In genomic region chr1:6129313-6129712, GRCh38 we compare ENCODE assay signal across 19 cellular contexts. TPM values are rescaled to one million over a fixed set of nuclear protein-coding genes. Genes with fewer than 3 reads are reported as not detected.
DNase-seq lines count a peak whose midpoint lies in the region; ATAC-seq and TF ChIP-seq lines count a peak whose summit lies in the region.
"Had no signal": no experiment of that assay in that cellular context is flagged by ENCODE, and none has a peak within 500 bp of the region (broad histone marks: within the 10 kb centered on the region; RNA-seq: fewer than 3 reads in every experiment).

No MANE protein-coding gene starts in this region.

- H3K4me3 Mint-ChIP-seq in GM23338 = no peak overlapping the region
- H3K4me3 Mint-ChIP-seq: CD4-positive, alpha-beta memory T cell had no signal

- no peaks in the 10 kb centered on the region for H3F3A ChIP-seq in GM23338 (replicated peaks; ENCODE audit: low read depth)

- H3K27ac ChIP-seq in sigmoid colon = no peak overlapping the region
- no peak overlapping the region for H3K27ac ChIP-seq in GM23338 (ENCODE audit: low read depth)
- H3K27ac ChIP-seq: A549 had no signal

- peaks cover 0 to 5% (median 0%) of the 10 kb centered on the region in 4 donors for H3K9me3 ChIP-seq in sigmoid colon

- no peak for TF ChIP-seq EP300 in sigmoid colon (IDR thresholded peaks at IDR 0.05)

- H3K27me3 ChIP-seq in sigmoid colon = peaks cover 0 to 16% (median 13%) of the 10 kb centered on the region in 3 donors
- no peaks in the 10 kb centered on the region for H3K27me3 ChIP-seq in GM23338 (ENCODE audit: insufficient read depth)

- H3K4me1 ChIP-seq in sigmoid colon = peaks cover 0 to 11% (median 8%) of the 10 kb centered on the region in 4 donors
- no peaks in the 10 kb centered on the region for H3K4me1 ChIP-seq in GM23338 (ENCODE audit: insufficient read depth)

- H3K27me3 Mint-ChIP-seq in GM23338 (ENCODE audit: insufficient read depth, low read depth, poor library complexity) = peaks cover 19% of the 10 kb centered on the region

- TF ChIP-seq CTCF in sigmoid colon (IDR thresholded peaks at IDR 0.05) (no peak), GM23338 (conservative IDR thresholded peaks at IDR 0.05; ENCODE audit: low read depth in 2 of 2) (no peak)

- DNase-seq in Right ventricle myocardium inferior (ENCODE audit: missing footprints) = peak; percentile 26
- DNase-seq in left ventricle myocardium superior = no peak
- DNase-seq in NAMALWA (ENCODE audit: low spot score) = peak; percentile 34
- peak; percentile 17 for DNase-seq in sigmoid colon
- no peak for DNase-seq in GM23338 (ENCODE audit: low spot score)
- DNase-seq in DMS114 treated with DMSO at 0.1 percent for 48 hours (lab: John Stamatoyannopoulos, UW; ENCODE audit: unreplicated experiment) = no peak
- DNase-seq: Calu3; CD4-positive, alpha-beta memory T cell; DMS79 treated with DMSO at 0.1 percent for 48 hours; H7; KG1; NCI-H1092 treated with DMSO at 0.1 percent for 48 hours; NCI-H146; NCI-H2081; NCI-H774; SHP77 treated with DMSO at 0.1 percent for 48 hours had no signal

- H3K9me2 ChIP-seq in GM23338 (ENCODE audit: insufficient read depth) = no peaks in the 10 kb centered on the region

- no peaks in the 10 kb centered on the region for H4K20me1 ChIP-seq in GM23338 (replicated peaks; ENCODE audit: insufficient read depth)

- ATAC-seq in Right ventricle myocardium inferior (no peak), left ventricle myocardium superior (no peak), esophagus mucosa (peak; percentile 17), GM23338 (no peak), GM19035 (IDR thresholded peaks at IDR 0.05; ENCODE audit: unreplicated experiment) (no peak)

- H3K4me3 ChIP-seq in sigmoid colon (no peak overlapping the region), GM23338 (no peak overlapping the region)
- H3K4me3 ChIP-seq: A549 had no signal

- H2AFZ ChIP-seq in GM23338 = no peak overlapping the region

- no peaks in the 10 kb centered on the region for H3K79me2 ChIP-seq in GM23338 (replicated peaks; ENCODE audit: insufficient read depth)

- H3K27ac Mint-ChIP-seq in GM23338 = no peak overlapping the region
- H3K27ac Mint-ChIP-seq: CD4-positive, alpha-beta memory T cell had no signal

- H3K36me3 Mint-ChIP-seq in GM23338 (ENCODE audit: low read depth) = no peaks in the 10 kb centered on the region; the same call in 2 of the 3 replicates
- H3K36me3 Mint-ChIP-seq: CD4-positive, alpha-beta memory T cell had no signal

- intact Hi-C loops in Right ventricle myocardium inferior (cut with DNase I) (no loop called here), left ventricle myocardium superior (cut with micrococcal nuclease) (no loop called here), sigmoid colon (cut with DNase I) (no loop called here)

- no peaks in the 10 kb centered on the region for H3K9me3 Mint-ChIP-seq in GM23338

- no peak for TF ChIP-seq POLR2A in sigmoid colon (IDR thresholded peaks at IDR 0.05)

- WGBS in sigmoid colon, 2 donors = 60 to 78% methylated on average over 9 of the region's 9 CpGs

- H3K4me1 Mint-ChIP-seq in GM23338 = no peaks in the 10 kb centered on the region; the same call in 2 of the 3 replicates

- H3K36me3 ChIP-seq in sigmoid colon (no peaks in the 10 kb centered on the region), GM23338 (ENCODE audit: insufficient read depth) (no peaks in the 10 kb centered on the region)

- no peak overlapping the region for H3K4me2 ChIP-seq in GM23338
- H3K4me2 ChIP-seq: A549 had no signal

TF ChIP-seq in GM23338, 12 proteins besides CTCF, POLR2A, EP300 and RAD21 (continues in another document):
- TF ChIP-seq CREB1 (CRISPR knock-in tag; IDR thresholded peaks at IDR 0.05; ENCODE audit: low read depth) (no peak), EZH2phosphoT487 (IDR thresholded peaks at IDR 0.05; ENCODE audit: unreplicated experiment) (no peak), STAT1 (IDR thresholded peaks at IDR 0.05; ENCODE audit: unreplicated experiment) (no peak), ZNF114 (CRISPR knock-in tag; IDR thresholded peaks at IDR 0.05) (no peak), ZNF331 (CRISPR knock-in tag; IDR thresholded peaks at IDR 0.05; ENCODE audit: low read depth) (no peak), ETS1 (IDR thresholded peaks at IDR 0.05) (no peak), POLR2AphosphoS5 (IDR thresholded peaks at IDR 0.05; ENCODE audit: low read depth) (no peak), JUNB (IDR thresholded peaks at IDR 0.05; ENCODE audit: unreplicated experiment) (no peak), NANOG (IDR thresholded peaks at IDR 0.05; ENCODE audit: borderline replicate concordance) (no peak), EZH2 (IDR thresholded peaks at IDR 0.05; ENCODE audit: low read depth, unreplicated experiment) (no peak), REST (IDR thresholded peaks at IDR 0.05; ENCODE audit: unreplicated experiment) (no peak)

RNA-seq across cellular contexts. Expression of gene CHD5, which starts 50.8 kb away (rescaled TPM):
- 0.05 TPM for total RNA-seq in Right ventricle myocardium inferior
- total RNA-seq in left ventricle myocardium superior = 0.12 TPM
- 0.04 TPM for total RNA-seq in esophagus mucosa
- total RNA-seq in sigmoid colon = 1 to 10 TPM in 3 of 4 donors, under 1 TPM in 1; 0.49 to 2.8 (median 1.5) TPM
- under 1 TPM in 1 of 3 donors, not detected in 2; 0.80 TPM for polyA plus RNA-seq in sigmoid colon
- total RNA-seq in GM23338 (2014; rRNA removed; shearing (Covaris generic)) = 1.0 and 1.4 TPM in 2 replicates
- 0.32 and 0.45 TPM in 2 replicates for polyA plus RNA-seq in GM23338 (2016; fragmentation: Nextera tagmentation; extraction: Ambion mirVana)
- polyA plus RNA-seq: CD4-positive, alpha-beta memory T cell had no signal

Comparison
In these comparisons a context has a peak if more than half of its experiments do, and no peak if none do; other contexts are left out.
1. DNase-seq: peak in Right ventricle myocardium inferior (single experiment), NAMALWA (single experiment) and sigmoid colon (single experiment); none in left ventricle myocardium superior (single experiment), GM23338 (single experiment) and DMS114 treated with DMSO at 0.1 percent for 48 hours (single experiment).